In the genomic region with DNA sequence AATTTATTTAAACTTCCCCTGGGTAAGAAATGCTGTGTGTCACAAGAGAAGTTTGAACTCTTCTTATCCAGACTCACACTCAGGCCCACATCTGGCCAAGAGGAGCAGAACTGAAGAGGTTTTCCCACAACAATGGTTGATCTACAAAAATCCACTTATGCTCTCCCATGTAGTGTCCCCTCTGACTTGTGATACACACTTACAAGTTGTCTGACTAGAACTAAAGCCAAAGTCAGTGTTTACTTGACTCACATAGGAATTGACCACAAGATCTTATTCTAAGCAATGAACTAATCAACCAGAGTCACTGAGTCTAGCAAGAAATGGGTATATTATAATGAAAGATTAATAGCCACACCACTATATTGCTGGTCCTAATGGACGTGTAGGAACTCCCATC, we compare ENCODE assay signal across 14 cellular contexts.
DNase-seq lines count a peak whose midpoint lies in the region; ATAC-seq and TF ChIP-seq lines count a peak whose summit lies in the region.
"Had no signal": no experiment of that assay in that cellular context is flagged by ENCODE, and none has a peak within 500 bp of the region (broad histone marks: within the 10 kb centered on the region; RNA-seq: fewer than 3 reads in every experiment).

No MANE protein-coding gene starts in this region.

- H3K4me2 ChIP-seq in IMR-90 (ENCODE audit: low read depth, low read length) = no peak overlapping the region
- no peak overlapping the region for H3K4me2 ChIP-seq in mesenchymal stem cell (ENCODE audit: low read length, poor library complexity, severe bottlenecking)

- H3K14ac ChIP-seq in IMR-90 (replicated peaks; ENCODE audit: low read depth, low read length) (no peak overlapping the region), mesenchymal stem cell (ENCODE audit: low read length in 2 of 2) (no peak overlapping the region)

- POLR2A ChIA-PET in IMR-90 (lab: Charles Lee; ENCODE audit: unreplicated experiment) = no interaction called here

- H2AK5ac ChIP-seq in IMR-90 (ENCODE audit: low read depth, low read length) (no peak overlapping the region), mesenchymal stem cell (ENCODE audit: low read length, severe bottlenecking) (no peak overlapping the region)

- no peak overlapping the region for H2BK120ac ChIP-seq in IMR-90 (ENCODE audit: low read depth, low read length)
- H2BK120ac ChIP-seq in mesenchymal stem cell (ENCODE audit: low read depth, low read length) = no peak overlapping the region

- dilution Hi-C loops in IMR-90 (cut with HindIII; ENCODE audit: low sequenced_read_pairs, unreplicated experiment) = no loop called here

- H2BK20ac ChIP-seq in IMR-90 (ENCODE audit: low read depth, low read length) = no peak overlapping the region

- no peak for TF ChIP-seq RAD21 in IMR-90 (IDR thresholded peaks at IDR 0.05; ENCODE audit: low read length)

- H3K4ac ChIP-seq in IMR-90 (ENCODE audit: low read depth, low read length) (no peak overlapping the region), mesenchymal stem cell (ENCODE audit: low read depth in 1 of 2, low read length in 2 of 2) (no peak overlapping the region)

- TF ChIP-seq CTCF in IMR-90 (conservative IDR thresholded peaks at IDR 0.05; ENCODE audit: low read depth, low read length) = no peak
- TF ChIP-seq CTCF in GM20000 (IDR thresholded peaks at IDR 0.05; ENCODE audit: extremely low read depth, missing control alignments) = no peak

- ATAC-seq in IMR-90 (ENCODE audit: low read depth) = no peak
- ATAC-seq: HepG2 had no signal

- H3K9me1 ChIP-seq in IMR-90 (ENCODE audit: insufficient read depth, low read length) = 0 out of 2 replicates have a peak, but pooled peaks cover 6% of the 10 kb centered on the region

- H4K5ac ChIP-seq in IMR-90 (ENCODE audit: low read depth, low read length) = no peak overlapping the region

- H2AFZ ChIP-seq in IMR-90 (replicated peaks; ENCODE audit: low read length, poor library complexity) (no peak overlapping the region), mesenchymal stem cell (ENCODE audit: low read depth, low read length) (no peak overlapping the region)

- no peaks in the 10 kb centered on the region for H3K36me3 ChIP-seq in IMR-90 (ENCODE audit: control insufficient read depth, insufficient read depth, low read length)
- H3K36me3 ChIP-seq in mesenchymal stem cell (ENCODE audit: control insufficient read depth in 1 of 2, insufficient read depth in 2 of 2, low read depth in 1 of 2, low read length in 2 of 2) = peaks cover 0 to 3% of the 10 kb centered on the region in 2 experiments
- H3K36me3 ChIP-seq: BE2C had no signal

- H2BK5ac ChIP-seq in IMR-90 (ENCODE audit: low read depth, low read length, poor library complexity, severe bottlenecking) = no peak overlapping the region
- H2BK5ac ChIP-seq in mesenchymal stem cell (ENCODE audit: low read depth, low read length, poor library complexity, severe bottlenecking) = no peak overlapping the region

- H4K8ac ChIP-seq in IMR-90 (ENCODE audit: low read depth in 2 of 2, low read length in 2 of 2) (no peak overlapping the region), mesenchymal stem cell (ENCODE audit: low read length) (no peak overlapping the region)

- in situ Hi-C loops in IMR-90 (cut with MboI; ENCODE audit: low sequenced_read_pairs) = no loop called here

- no peak overlapping the region for H2AK9ac ChIP-seq in IMR-90 (replicated peaks; ENCODE audit: low read depth, low read length, poor library complexity)

- H3K23ac ChIP-seq in IMR-90 (ENCODE audit: low read depth, low read length) = 0 out of 2 replicates have a peak overlapping the region, but pooled peaks have one; percentile 19
- H3K23ac ChIP-seq in mesenchymal stem cell (ENCODE audit: low read length in 2 of 2) = no peak overlapping the region

- no peak overlapping the region for H3K4me3 ChIP-seq in IMR-90 (ENCODE audit: insufficient read depth, low read depth, low read length)
- H3K4me3 ChIP-seq in mesenchymal stem cell (ENCODE audit: insufficient read depth in 1 of 2, low read depth in 1 of 2, low read length in 2 of 2) = no peak overlapping the region

- H4K91ac ChIP-seq in IMR-90 (ENCODE audit: insufficient read depth, low read depth, low read length) = no peak overlapping the region
- H4K91ac ChIP-seq in mesenchymal stem cell (ENCODE audit: low read length) = no peak overlapping the region

- no peaks in the 10 kb centered on the region for H3K9me3 ChIP-seq in IMR-90 (ENCODE audit: control insufficient read depth, insufficient read depth, low read length)
- no peaks in the 10 kb centered on the region for H3K9me3 ChIP-seq in mesenchymal stem cell (ENCODE audit: control insufficient read depth, low read length)
- H3K9me3 ChIP-seq: BE2C had no signal

- H3K9ac ChIP-seq in IMR-90 (ENCODE audit: low read depth, low read length) (no peak overlapping the region), mesenchymal stem cell (ENCODE audit: low read length) (no peak overlapping the region)

- no peak overlapping the region for H2BK12ac ChIP-seq in mesenchymal stem cell (ENCODE audit: low read length in 2 of 2)

- no CpG with 5 or more reads among the region's 1 CpG for WGBS in IMR-90 (ENCODE audit: extremely low coverage in 2 of 2, insufficient read length in 1 of 2), 2 experiments
- WGBS in mesenchymal stem cell = no CpG with 5 or more reads among the region's 1 CpG

- H3K18ac ChIP-seq in IMR-90 (ENCODE audit: low read depth, low read length) = no peak overlapping the region
- no peak overlapping the region for H3K18ac ChIP-seq in mesenchymal stem cell (ENCODE audit: low read depth in 1 of 2, low read length in 2 of 2)

- CTCF ChIA-PET in IMR-90 (lab: Yijun Ruan, JAX) = no interaction called here

- H3K56ac ChIP-seq in IMR-90 (ENCODE audit: extremely low read depth, insufficient read depth, low read length) = no peak overlapping the region

- BruUV-seq in IMR-90 (replicated peaks; lab: Mats Ljungman, UMichigan) = no TSS peak

- no peak for TF ChIP-seq POLR2A in IMR-90 (IDR thresholded peaks at IDR 0.05; ENCODE audit: low read depth, low read length)

- DNase-seq in ELR (ENCODE audit: low read depth) (peak; percentile 37), IMR-90 (peak; percentile 63), mesenchymal stem cell (peak; percentile 31), dermis blood vessel endothelial cell (no peak), GM20000 (ENCODE audit: low spot score) (no peak), kidney tubule cell (ENCODE audit: low spot score) (no peak), posterior cingulate gyrus (no peak)
- DNase-seq: ACHN; BE2C; CD4-positive, alpha-beta memory T cell; DMS79; Karpas-422 had no signal

- intact Hi-C loops in IMR-90 (cut with micrococcal nuclease) (no loop called here), posterior cingulate gyrus (cut with DNase I) (no loop called here)

- no peaks in the 10 kb centered on the region for H3K27me3 ChIP-seq in IMR-90 (ENCODE audit: control insufficient read depth, insufficient read depth, low read length)
- no peaks in the 10 kb centered on the region for H3K27me3 ChIP-seq in mesenchymal stem cell (ENCODE audit: control insufficient read depth in 1 of 2, insufficient read depth in 1 of 2, low read length in 2 of 2)
- H3K27me3 ChIP-seq: BE2C had no signal

- peaks cover 4 to 10% of the 10 kb centered on the region in 2 experiments; a peak in 3 of 4 replicates for H3K79me1 ChIP-seq in IMR-90 (ENCODE audit: low read depth in 1 of 2, low read length in 2 of 2)
- H3K79me1 ChIP-seq in mesenchymal stem cell (replicated peaks; ENCODE audit: low read length, poor library complexity, severe bottlenecking) = peaks cover 6% of the 10 kb centered on the region

- H3K27ac ChIP-seq in IMR-90 (ENCODE audit: insufficient read depth, low read length) = no peak overlapping the region
- no peak overlapping the region for H3K27ac ChIP-seq in mesenchymal stem cell (ENCODE audit: low read length, poor library complexity, severe bottlenecking)
- H3K27ac ChIP-seq: C4-2B had no signal

- H2BK15ac ChIP-seq in IMR-90 (ENCODE audit: low read depth, low read length) = no peak overlapping the region
- H2BK15ac ChIP-seq in mesenchymal stem cell (ENCODE audit: low read depth, poor library complexity, severe bottlenecking) = no peak overlapping the region

- H3K4me1 ChIP-seq in IMR-90 (ENCODE audit: control insufficient read depth, insufficient read depth, low read length) (no peaks in the 10 kb centered on the region), mesenchymal stem cell (ENCODE audit: control insufficient read depth, insufficient read depth, low read depth, low read length) (peaks cover 2% of the 10 kb centered on the region)
- H3K4me1 ChIP-seq: BE2C had no signal

- H4K20me1 ChIP-seq in IMR-90 (ENCODE audit: insufficient read depth, low read length) = peaks cover 6% of the 10 kb centered on the region; the same call in 1 of the 2 replicates

TF ChIP-seq in IMR-90, 13 proteins besides CTCF, POLR2A, EP300 and RAD21:
- TF ChIP-seq, protein P1, sequence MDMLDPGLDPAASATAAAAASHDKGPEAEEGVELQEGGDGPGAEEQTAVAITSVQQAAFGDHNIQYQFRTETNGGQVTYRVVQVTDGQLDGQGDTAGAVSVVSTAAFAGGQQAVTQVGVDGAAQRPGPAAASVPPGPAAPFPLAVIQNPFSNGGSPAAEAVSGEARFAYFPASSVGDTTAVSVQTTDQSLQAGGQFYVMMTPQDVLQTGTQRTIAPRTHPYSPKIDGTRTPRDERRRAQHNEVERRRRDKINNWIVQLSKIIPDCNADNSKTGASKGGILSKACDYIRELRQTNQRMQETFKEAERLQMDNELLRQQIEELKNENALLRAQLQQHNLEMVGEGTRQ (IDR thresholded peaks at IDR 0.05; ENCODE audit: low read depth, low read length) = no peak
- TF ChIP-seq CEBPB (IDR thresholded peaks at IDR 0.05; ENCODE audit: low read depth, low read length) (no peak), SMC3 (IDR thresholded peaks at IDR 0.05; ENCODE audit: low read depth, low read length) (no peak)

Comparison
In these comparisons a context has a peak if more than half of its experiments do, and no peak if none do; other contexts are left out.
1. DNase-seq: peak in ELR (single experiment), IMR-90 (single experiment) and mesenchymal stem cell (single experiment); none in dermis blood vessel endothelial cell (single experiment), GM20000 (single experiment), kidney tubule cell (single experiment) and posterior cingulate gyrus (0 of 10).